ENCODE assay signal across 1 cellular context in the genomic region with DNA sequence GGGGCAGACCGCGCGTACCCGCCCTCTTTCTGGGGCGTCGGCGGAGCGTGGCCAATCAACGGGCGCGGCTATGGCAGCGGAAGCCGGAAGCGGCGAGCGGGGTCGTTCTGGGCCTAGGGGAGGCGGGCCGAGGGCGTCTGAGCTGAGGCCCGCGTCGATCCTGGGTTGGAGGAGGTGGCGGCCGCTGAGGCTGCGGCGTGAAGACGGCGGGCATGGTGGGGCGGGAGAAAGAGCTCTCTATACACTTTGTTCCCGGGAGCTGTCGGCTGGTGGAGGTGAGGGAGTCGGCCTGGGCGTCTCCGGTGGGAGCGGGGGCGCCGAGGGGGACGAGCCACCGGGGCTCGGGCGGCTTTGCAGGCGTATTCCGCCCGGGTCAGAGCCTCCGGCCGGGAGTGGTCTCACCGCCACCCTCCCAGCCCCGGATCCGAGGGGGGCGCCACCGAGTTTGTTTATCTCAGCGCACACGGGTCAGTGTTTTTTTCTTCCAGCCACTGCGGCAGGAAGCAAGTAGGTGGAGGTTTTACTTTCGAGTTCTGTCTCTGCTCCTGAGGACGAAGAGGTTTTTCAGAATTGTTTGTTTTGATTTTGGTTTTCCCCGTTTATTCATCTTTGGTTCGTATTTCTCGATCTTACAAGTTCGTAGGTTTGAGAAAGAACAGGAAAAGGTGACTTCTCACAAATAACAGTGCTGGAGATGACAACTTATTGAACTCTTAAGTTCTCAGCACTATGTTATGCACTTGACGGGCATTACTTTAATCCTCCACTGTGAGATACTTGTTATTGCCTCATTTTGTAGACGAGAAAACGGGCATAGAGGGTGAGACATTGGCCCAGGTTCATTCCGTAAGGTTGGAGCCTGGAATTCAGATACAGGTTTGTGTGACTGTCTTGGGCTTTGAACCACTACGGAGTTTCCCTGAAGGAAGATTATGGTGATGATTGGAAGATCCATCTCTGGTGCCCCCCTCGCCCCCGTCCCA.
TF ChIP-seq lines count a peak whose summit lies in the region.

A gene (plus strand): TSS at position 145 of the 983 bp plus-strand sequence. CDS start 68 bp downstream, at position 213.

TF ChIP-seq in K562, 482 proteins besides CTCF, POLR2A, EP300 and RAD21 (continued from another document and continues in another):
- TF ChIP-seq, protein P1, sequence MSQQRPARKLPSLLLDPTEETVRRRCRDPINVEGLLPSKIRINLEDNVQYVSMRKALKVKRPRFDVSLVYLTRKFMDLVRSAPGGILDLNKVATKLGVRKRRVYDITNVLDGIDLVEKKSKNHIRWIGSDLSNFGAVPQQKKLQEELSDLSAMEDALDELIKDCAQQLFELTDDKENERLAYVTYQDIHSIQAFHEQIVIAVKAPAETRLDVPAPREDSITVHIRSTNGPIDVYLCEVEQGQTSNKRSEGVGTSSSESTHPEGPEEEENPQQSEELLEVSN (IDR thresholded peaks at IDR 0.05; ENCODE audit: borderline replicate concordance in 1 of 2, extremely low read depth in 1 of 2, insufficient read depth in 1 of 2, insufficient read length in 1 of 2, low read depth in 1 of 2, low read length in 1 of 2, poor library complexity in 1 of 2, severe bottlenecking in 1 of 2) = peak; percentile 19 to 35
- TF ChIP-seq FOXK1 (CRISPR knock-in tag; IDR thresholded peaks at IDR 0.05; ENCODE audit: borderline replicate concordance) (peak; percentile 69; the same call in 1 of the 2 replicates), BACH1 (tag; IDR thresholded peaks at IDR 0.05) (no peak), BDP1 (IDR thresholded peaks at IDR 0.05; ENCODE audit: insufficient read depth, insufficient read length) (no peak), ZNF143 (CRISPR knock-in tag; IDR thresholded peaks at IDR 0.05) (no peak), ILK (tag; IDR thresholded peaks at IDR 0.05; ENCODE audit: borderline replicate concordance, low read depth) (no peak), SRSF7 (optimal IDR thresholded peaks at IDR 0.05; ENCODE audit: low read depth, low read length) (no peak), CHD2 (IDR thresholded peaks at IDR 0.05; ENCODE audit: low read depth, low read length) (no peak), NONO (IDR thresholded peaks at IDR 0.05; ENCODE audit: low read depth in 2 of 2, low read length in 1 of 2) (peak; percentile 80 to 81), ZNF584 (CRISPR knock-in tag; IDR thresholded peaks at IDR 0.05; ENCODE audit: low read depth) (no peak), MYBL2 (IDR thresholded peaks at IDR 0.05; ENCODE audit: low read depth) (no peak), MYBL2 (CRISPR knock-in tag; IDR thresholded peaks at IDR 0.05; ENCODE audit: borderline replicate concordance) (no peak), NR3C1 (CRISPR knock-in tag; IDR thresholded peaks at IDR 0.05) (no peak), NR1H2 (CRISPR knock-in tag; IDR thresholded peaks at IDR 0.05) (no peak), TEAD1 (CRISPR knock-in tag; IDR thresholded peaks at IDR 0.05) (peak in 1 of 2 experiments; percentile 80; a peak in 2 of 4 replicates), MCM7 (IDR thresholded peaks at IDR 0.05) (no peak), DPF2 (IDR thresholded peaks at IDR 0.05) (no peak), CEBPB (tag; IDR thresholded peaks at IDR 0.05) (no peak), SRF (CRISPR knock-in tag; IDR thresholded peaks at IDR 0.05) (peak in 1 of 2 experiments; percentile 53; a peak in 2 of 4 replicates), CCNT2 (IDR thresholded peaks at IDR 0.05; ENCODE audit: borderline replicate concordance, extremely low read depth, insufficient read length, low read depth, low read length) (peak; percentile 85), SIX5 (IDR thresholded peaks at IDR 0.05; ENCODE audit: borderline replicate concordance in 1 of 2, insufficient read depth in 1 of 2, low read depth in 1 of 2, low read length in 2 of 2) (no peak), ZNF696 (CRISPR knock-in tag; conservative IDR thresholded peaks at IDR 0.05) (no peak), ZNF766 (CRISPR knock-in tag; conservative IDR thresholded peaks at IDR 0.05) (no peak), ARID2 (IDR thresholded peaks at IDR 0.05) (no peak), ZNF253 (CRISPR knock-in tag; conservative IDR thresholded peaks at IDR 0.05) (no peak), ZNF561 (CRISPR knock-in tag; conservative IDR thresholded peaks at IDR 0.05) (no peak)
- TF ChIP-seq, protein P2, sequence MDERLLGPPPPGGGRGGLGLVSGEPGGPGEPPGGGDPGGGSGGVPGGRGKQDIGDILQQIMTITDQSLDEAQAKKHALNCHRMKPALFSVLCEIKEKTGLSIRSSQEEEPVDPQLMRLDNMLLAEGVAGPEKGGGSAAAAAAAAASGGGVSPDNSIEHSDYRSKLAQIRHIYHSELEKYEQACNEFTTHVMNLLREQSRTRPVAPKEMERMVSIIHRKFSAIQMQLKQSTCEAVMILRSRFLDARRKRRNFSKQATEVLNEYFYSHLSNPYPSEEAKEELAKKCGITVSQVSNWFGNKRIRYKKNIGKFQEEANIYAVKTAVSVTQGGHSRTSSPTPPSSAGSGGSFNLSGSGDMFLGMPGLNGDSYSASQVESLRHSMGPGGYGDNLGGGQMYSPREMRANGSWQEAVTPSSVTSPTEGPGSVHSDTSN (CRISPR knock-in tag; IDR thresholded peaks at IDR 0.05; ENCODE audit: low read depth) = no peak
- TF ChIP-seq, protein P2 (tag; conservative IDR thresholded peaks at IDR 0.05; ENCODE audit: low read depth) = no peak
- TF ChIP-seq, protein P3, sequence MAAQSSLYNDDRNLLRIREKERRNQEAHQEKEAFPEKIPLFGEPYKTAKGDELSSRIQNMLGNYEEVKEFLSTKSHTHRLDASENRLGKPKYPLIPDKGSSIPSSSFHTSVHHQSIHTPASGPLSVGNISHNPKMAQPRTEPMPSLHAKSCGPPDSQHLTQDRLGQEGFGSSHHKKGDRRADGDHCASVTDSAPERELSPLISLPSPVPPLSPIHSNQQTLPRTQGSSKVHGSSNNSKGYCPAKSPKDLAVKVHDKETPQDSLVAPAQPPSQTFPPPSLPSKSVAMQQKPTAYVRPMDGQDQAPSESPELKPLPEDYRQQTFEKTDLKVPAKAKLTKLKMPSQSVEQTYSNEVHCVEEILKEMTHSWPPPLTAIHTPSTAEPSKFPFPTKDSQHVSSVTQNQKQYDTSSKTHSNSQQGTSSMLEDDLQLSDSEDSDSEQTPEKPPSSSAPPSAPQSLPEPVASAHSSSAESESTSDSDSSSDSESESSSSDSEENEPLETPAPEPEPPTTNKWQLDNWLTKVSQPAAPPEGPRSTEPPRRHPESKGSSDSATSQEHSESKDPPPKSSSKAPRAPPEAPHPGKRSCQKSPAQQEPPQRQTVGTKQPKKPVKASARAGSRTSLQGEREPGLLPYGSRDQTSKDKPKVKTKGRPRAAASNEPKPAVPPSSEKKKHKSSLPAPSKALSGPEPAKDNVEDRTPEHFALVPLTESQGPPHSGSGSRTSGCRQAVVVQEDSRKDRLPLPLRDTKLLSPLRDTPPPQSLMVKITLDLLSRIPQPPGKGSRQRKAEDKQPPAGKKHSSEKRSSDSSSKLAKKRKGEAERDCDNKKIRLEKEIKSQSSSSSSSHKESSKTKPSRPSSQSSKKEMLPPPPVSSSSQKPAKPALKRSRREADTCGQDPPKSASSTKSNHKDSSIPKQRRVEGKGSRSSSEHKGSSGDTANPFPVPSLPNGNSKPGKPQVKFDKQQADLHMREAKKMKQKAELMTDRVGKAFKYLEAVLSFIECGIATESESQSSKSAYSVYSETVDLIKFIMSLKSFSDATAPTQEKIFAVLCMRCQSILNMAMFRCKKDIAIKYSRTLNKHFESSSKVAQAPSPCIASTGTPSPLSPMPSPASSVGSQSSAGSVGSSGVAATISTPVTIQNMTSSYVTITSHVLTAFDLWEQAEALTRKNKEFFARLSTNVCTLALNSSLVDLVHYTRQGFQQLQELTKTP (IDR thresholded peaks at IDR 0.05; ENCODE audit: low read depth in 1 of 2, partially characterized antibody in 2 of 2) = peak; percentile 42 to 55
- TF ChIP-seq, protein P4, sequence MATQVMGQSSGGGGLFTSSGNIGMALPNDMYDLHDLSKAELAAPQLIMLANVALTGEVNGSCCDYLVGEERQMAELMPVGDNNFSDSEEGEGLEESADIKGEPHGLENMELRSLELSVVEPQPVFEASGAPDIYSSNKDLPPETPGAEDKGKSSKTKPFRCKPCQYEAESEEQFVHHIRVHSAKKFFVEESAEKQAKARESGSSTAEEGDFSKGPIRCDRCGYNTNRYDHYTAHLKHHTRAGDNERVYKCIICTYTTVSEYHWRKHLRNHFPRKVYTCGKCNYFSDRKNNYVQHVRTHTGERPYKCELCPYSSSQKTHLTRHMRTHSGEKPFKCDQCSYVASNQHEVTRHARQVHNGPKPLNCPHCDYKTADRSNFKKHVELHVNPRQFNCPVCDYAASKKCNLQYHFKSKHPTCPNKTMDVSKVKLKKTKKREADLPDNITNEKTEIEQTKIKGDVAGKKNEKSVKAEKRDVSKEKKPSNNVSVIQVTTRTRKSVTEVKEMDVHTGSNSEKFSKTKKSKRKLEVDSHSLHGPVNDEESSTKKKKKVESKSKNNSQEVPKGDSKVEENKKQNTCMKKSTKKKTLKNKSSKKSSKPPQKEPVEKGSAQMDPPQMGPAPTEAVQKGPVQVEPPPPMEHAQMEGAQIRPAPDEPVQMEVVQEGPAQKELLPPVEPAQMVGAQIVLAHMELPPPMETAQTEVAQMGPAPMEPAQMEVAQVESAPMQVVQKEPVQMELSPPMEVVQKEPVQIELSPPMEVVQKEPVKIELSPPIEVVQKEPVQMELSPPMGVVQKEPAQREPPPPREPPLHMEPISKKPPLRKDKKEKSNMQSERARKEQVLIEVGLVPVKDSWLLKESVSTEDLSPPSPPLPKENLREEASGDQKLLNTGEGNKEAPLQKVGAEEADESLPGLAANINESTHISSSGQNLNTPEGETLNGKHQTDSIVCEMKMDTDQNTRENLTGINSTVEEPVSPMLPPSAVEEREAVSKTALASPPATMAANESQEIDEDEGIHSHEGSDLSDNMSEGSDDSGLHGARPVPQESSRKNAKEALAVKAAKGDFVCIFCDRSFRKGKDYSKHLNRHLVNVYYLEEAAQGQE (CRISPR knock-in tag; IDR thresholded peaks at IDR 0.05; ENCODE audit: low read depth) = no peak
- TF ChIP-seq, protein P5, sequence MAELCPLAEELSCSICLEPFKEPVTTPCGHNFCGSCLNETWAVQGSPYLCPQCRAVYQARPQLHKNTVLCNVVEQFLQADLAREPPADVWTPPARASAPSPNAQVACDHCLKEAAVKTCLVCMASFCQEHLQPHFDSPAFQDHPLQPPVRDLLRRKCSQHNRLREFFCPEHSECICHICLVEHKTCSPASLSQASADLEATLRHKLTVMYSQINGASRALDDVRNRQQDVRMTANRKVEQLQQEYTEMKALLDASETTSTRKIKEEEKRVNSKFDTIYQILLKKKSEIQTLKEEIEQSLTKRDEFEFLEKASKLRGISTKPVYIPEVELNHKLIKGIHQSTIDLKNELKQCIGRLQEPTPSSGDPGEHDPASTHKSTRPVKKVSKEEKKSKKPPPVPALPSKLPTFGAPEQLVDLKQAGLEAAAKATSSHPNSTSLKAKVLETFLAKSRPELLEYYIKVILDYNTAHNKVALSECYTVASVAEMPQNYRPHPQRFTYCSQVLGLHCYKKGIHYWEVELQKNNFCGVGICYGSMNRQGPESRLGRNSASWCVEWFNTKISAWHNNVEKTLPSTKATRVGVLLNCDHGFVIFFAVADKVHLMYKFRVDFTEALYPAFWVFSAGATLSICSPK (IDR thresholded peaks at IDR 0.05; ENCODE audit: borderline replicate concordance) = no peak
- TF ChIP-seq, protein P6, sequence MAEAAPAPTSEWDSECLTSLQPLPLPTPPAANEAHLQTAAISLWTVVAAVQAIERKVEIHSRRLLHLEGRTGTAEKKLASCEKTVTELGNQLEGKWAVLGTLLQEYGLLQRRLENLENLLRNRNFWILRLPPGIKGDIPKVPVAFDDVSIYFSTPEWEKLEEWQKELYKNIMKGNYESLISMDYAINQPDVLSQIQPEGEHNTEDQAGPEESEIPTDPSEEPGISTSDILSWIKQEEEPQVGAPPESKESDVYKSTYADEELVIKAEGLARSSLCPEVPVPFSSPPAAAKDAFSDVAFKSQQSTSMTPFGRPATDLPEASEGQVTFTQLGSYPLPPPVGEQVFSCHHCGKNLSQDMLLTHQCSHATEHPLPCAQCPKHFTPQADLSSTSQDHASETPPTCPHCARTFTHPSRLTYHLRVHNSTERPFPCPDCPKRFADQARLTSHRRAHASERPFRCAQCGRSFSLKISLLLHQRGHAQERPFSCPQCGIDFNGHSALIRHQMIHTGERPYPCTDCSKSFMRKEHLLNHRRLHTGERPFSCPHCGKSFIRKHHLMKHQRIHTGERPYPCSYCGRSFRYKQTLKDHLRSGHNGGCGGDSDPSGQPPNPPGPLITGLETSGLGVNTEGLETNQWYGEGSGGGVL (CRISPR knock-in tag; IDR thresholded peaks at IDR 0.05) = no peak
- TF ChIP-seq, protein P7, sequence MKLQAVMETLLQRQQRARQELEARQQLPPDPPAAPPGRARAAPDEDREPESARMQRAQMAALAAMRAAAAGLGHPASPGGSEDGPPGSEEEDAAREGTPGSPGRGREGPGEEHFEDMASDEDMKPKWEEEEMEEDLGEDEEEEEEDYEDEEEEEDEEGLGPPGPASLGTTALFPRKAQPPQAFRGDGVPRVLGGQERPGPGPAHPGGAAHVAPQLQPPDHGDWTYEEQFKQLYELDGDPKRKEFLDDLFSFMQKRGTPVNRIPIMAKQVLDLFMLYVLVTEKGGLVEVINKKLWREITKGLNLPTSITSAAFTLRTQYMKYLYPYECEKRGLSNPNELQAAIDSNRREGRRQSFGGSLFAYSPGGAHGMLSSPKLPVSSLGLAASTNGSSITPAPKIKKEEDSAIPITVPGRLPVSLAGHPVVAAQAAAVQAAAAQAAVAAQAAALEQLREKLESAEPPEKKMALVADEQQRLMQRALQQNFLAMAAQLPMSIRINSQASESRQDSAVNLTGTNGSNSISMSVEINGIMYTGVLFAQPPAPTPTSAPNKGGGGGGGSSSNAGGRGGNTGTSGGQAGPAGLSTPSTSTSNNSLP (IDR thresholded peaks at IDR 0.05; ENCODE audit: borderline replicate concordance, low read depth, low read length) = no peak
- TF ChIP-seq, protein P8, sequence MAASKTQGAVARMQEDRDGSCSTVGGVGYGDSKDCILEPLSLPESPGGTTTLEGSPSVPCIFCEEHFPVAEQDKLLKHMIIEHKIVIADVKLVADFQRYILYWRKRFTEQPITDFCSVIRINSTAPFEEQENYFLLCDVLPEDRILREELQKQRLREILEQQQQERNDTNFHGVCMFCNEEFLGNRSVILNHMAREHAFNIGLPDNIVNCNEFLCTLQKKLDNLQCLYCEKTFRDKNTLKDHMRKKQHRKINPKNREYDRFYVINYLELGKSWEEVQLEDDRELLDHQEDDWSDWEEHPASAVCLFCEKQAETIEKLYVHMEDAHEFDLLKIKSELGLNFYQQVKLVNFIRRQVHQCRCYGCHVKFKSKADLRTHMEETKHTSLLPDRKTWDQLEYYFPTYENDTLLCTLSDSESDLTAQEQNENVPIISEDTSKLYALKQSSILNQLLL (CRISPR knock-in tag; IDR thresholded peaks at IDR 0.05; ENCODE audit: borderline replicate concordance) = no peak
- TF ChIP-seq, protein P9, sequence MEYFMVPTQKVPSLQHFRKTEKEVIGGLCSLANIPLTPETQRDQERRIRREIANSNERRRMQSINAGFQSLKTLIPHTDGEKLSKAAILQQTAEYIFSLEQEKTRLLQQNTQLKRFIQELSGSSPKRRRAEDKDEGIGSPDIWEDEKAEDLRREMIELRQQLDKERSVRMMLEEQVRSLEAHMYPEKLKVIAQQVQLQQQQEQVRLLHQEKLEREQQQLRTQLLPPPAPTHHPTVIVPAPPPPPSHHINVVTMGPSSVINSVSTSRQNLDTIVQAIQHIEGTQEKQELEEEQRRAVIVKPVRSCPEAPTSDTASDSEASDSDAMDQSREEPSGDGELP (CRISPR knock-in tag; IDR thresholded peaks at IDR 0.05; ENCODE audit: borderline replicate concordance) = peak; percentile 60; the same call in 1 of the 2 replicates
